ENCODE assay signal across 14 cellular contexts in the genomic region with DNA sequence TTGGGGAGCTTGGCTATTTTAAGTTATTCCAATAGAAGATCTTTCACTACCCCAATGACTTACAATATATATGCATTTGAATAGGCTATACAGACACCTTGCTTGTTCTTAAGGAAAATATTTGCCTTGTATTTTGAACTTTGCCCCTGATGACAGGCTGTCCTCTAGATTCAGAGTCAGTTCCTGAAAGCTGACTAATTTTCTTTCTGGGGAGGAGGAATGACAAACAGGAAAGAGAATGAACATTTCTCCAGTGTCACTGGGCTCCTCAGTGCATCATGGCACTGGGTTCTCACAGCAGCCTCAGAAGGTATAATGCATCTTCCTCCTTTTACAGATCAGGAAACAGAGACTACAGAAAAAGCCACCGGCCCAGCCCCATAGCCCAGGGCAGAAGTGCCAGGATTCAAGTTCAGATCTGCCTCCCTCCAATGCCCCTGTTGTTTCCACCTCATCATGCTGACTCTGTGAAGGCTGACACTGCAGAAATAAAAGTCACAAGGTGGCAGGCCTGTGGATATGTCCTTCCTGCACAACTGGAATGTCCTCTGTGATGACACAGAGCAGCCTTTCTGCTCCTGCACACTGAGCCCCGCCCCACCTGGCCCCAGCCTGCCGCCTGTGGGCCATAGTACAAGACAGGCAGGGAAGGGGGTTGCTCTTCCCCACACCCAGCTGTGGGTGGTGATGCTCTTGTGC. TPM values are rescaled to one million over a fixed set of nuclear protein-coding genes. Genes with fewer than 3 reads are reported as not detected.
DNase-seq lines count a peak whose midpoint lies in the region; ATAC-seq, FAIRE-seq and TF ChIP-seq lines count a peak whose summit lies in the region.
"Had no signal": no experiment of that assay in that cellular context is flagged by ENCODE, and none has a peak within 500 bp of the region (broad histone marks: within the 10 kb centered on the region; RNA-seq: fewer than 3 reads in every experiment).

No MANE protein-coding gene starts in this region.

- no peak for ATAC-seq in activated CD8-positive, alpha-beta T cell treated with anti-CD3 and anti-CD28 coated beads for 36 hours
- no peak for ATAC-seq in activated CD8-positive, alpha-beta T cell treated with anti-CD3 and anti-CD28 coated beads, Interleukin-2, amount 10 ng/mL, durations not matched to agents 7 days and 5 days
- ATAC-seq in T-cell (replicated peaks in 1 of 4) (no peak), HG02759 (IDR thresholded peaks at IDR 0.05; ENCODE audit: unreplicated experiment) (no peak)

- intact Hi-C loops in activated CD8-positive, alpha-beta T cell treated with anti-CD3 and anti-CD28 coated beads for 36 hours (cut with micrococcal nuclease) = loop anchor here (5.0 kb wide), 1 partner anchor 122 kb away; no protein-coding TSS in a partner anchor
- intact Hi-C loops in tibial artery (cut with DNase I; ENCODE audit: low total_unique reads) = no loop called here

- H3K4me1 Mint-ChIP-seq in activated CD8-positive, alpha-beta T cell treated with anti-CD3 and anti-CD28 coated beads for 36 hours (ENCODE audit: low read depth) = peaks cover 25% of the 10 kb centered on the region
- peaks cover 24% of the 10 kb centered on the region for H3K4me1 Mint-ChIP-seq in activated CD8-positive, alpha-beta T cell treated with anti-CD3 and anti-CD28 coated beads, Interleukin-2, amount 10 ng/mL, durations not matched to agents 7 days and 5 days (ENCODE audit: low read depth)
- H3K4me1 Mint-ChIP-seq in T-cell = peaks cover 37 to 48% (median 40%) of the 10 kb centered on the region in 3 donors

- peak overlapping the region; percentile 10 for H3K27ac ChIP-seq in keratinocyte (ENCODE audit: control insufficient read depth, insufficient read depth, low read length)
- peak overlapping the region; percentile 78 for H3K27ac ChIP-seq in suprapubic skin
- no peak overlapping the region for H3K27ac ChIP-seq in tibial artery

- TF ChIP-seq EP300 in suprapubic skin (IDR thresholded peaks at IDR 0.05) = no peak

- H3K9me1 ChIP-seq in keratinocyte (ENCODE audit: control insufficient read depth, extremely low read depth, insufficient read depth, low read length) = peaks cover 5% of the 10 kb centered on the region

- H3K9me3 ChIP-seq in keratinocyte (ENCODE audit: control insufficient read depth, low read depth, low read length) = no peaks in the 10 kb centered on the region
- H3K9me3 ChIP-seq in suprapubic skin = no peaks in the 10 kb centered on the region
- H3K9me3 ChIP-seq in tibial artery = peaks cover 0 to 9% (median 7%) of the 10 kb centered on the region in 3 donors

- WGBS in suprapubic skin = 38% methylated on average over 1 of the region's 3 CpGs

- CTCF ChIA-PET in activated CD8-positive, alpha-beta T cell treated with anti-CD3 and anti-CD28 coated beads for 36 hours (lab: Charles Lee) = interaction anchor here (3.2 kb wide), 1 partner anchor 15 kb away, joined by 11 read pairs; no protein-coding TSS in a partner anchor
- CTCF ChIA-PET in activated CD8-positive, alpha-beta T cell treated with anti-CD3 and anti-CD28 coated beads, Interleukin-2, amount 10 ng/mL, durations not matched to agents 7 days and 5 days (lab: Charles Lee) = interaction anchor here (1.7 kb wide), 1 partner anchor 122 kb away, joined by 4 read pairs; no protein-coding TSS in a partner anchor
- CTCF ChIA-PET in T-cell (lab: Charles Lee) = no interaction called here

- no peaks in the 10 kb centered on the region for H4K20me1 ChIP-seq in keratinocyte (ENCODE audit: control insufficient read depth, extremely low read depth, insufficient read depth, low read length)

- peak overlapping the region; percentile 22 for H3K9ac ChIP-seq in keratinocyte (ENCODE audit: control insufficient read depth, extremely low read depth, insufficient read depth, low read length)

- H3K36me3 Mint-ChIP-seq in activated CD8-positive, alpha-beta T cell treated with anti-CD3 and anti-CD28 coated beads for 36 hours (ENCODE audit: low read depth) = peaks cover 5% of the 10 kb centered on the region
- H3K36me3 Mint-ChIP-seq in activated CD8-positive, alpha-beta T cell treated with anti-CD3 and anti-CD28 coated beads, Interleukin-2, amount 10 ng/mL, durations not matched to agents 7 days and 5 days (ENCODE audit: low read depth) = no peaks in the 10 kb centered on the region
- peaks cover 37% of the 10 kb centered on the region for H3K36me3 Mint-ChIP-seq in T-cell

- H3K4me1 ChIP-seq in keratinocyte (ENCODE audit: control insufficient read depth, extremely low read depth, insufficient read depth, low read length) = peaks cover 25% of the 10 kb centered on the region
- H3K4me1 ChIP-seq in suprapubic skin = peaks cover 36% of the 10 kb centered on the region
- peaks cover 0 to 6% (median 0%) of the 10 kb centered on the region in 4 donors for H3K4me1 ChIP-seq in tibial artery

- TF ChIP-seq CTCF in activated CD8-positive, alpha-beta T cell treated with anti-CD3 and anti-CD28 coated beads for 36 hours (IDR thresholded peaks at IDR 0.05) = no peak
- TF ChIP-seq CTCF in keratinocyte (optimal IDR thresholded peaks at IDR 0.05 in 1 of 3, IDR thresholded peaks at IDR 0.05 in 1 of 3, conservative IDR thresholded peaks at IDR 0.05 in 1 of 3; ENCODE audit: extremely low read depth in 1 of 3, insufficient read depth in 2 of 3, low read length in 3 of 3) (peak in 2 of 3 experiments; percentile 12 to 27), suprapubic skin (IDR thresholded peaks at IDR 0.05) (no peak), tibial artery (IDR thresholded peaks at IDR 0.05) (no peak)

- H3K27me3 Mint-ChIP-seq in activated CD8-positive, alpha-beta T cell treated with anti-CD3 and anti-CD28 coated beads for 36 hours = no peaks in the 10 kb centered on the region
- no peaks in the 10 kb centered on the region for H3K27me3 Mint-ChIP-seq in activated CD8-positive, alpha-beta T cell treated with anti-CD3 and anti-CD28 coated beads, Interleukin-2, amount 10 ng/mL, durations not matched to agents 7 days and 5 days (ENCODE audit: low read depth)
- H3K27me3 Mint-ChIP-seq in T-cell = no peaks in the 10 kb centered on the region

- no peaks in the 10 kb centered on the region for H3K79me2 ChIP-seq in keratinocyte (ENCODE audit: control insufficient read depth, insufficient read depth, low read length)

- DNase-seq in activated CD8-positive, alpha-beta T cell treated with anti-CD3 and anti-CD28 coated beads for 36 hours = no peak
- DNase-seq in activated CD8-positive, alpha-beta T cell treated with anti-CD3 and anti-CD28 coated beads, Interleukin-2, amount 10 ng/mL, durations not matched to agents 7 days and 5 days = no peak
- DNase-seq in T-cell = no peak
- DNase-seq in keratinocyte (ENCODE audit: low read depth, low spot score) = no peak
- DNase-seq in suprapubic skin (ENCODE audit: low spot score in 2 of 2) = no peak
- no peak for DNase-seq in tibial artery
- DNase-seq in COR-L47 (lab: John Stamatoyannopoulos, UW) = no peak
- DNase-seq: activated naive CD4-positive, alpha-beta T cell treated with anti-CD3 and anti-CD28 coated beads, Interleukin-2, amount 50 U/mL, for 16 hours; Karpas-422; NCI-H82 had no signal

- H2AFZ ChIP-seq in keratinocyte (ENCODE audit: control insufficient read depth, low read length) = no peak overlapping the region

- peaks cover 1% of the 10 kb centered on the region for H3K9me3 Mint-ChIP-seq in activated CD8-positive, alpha-beta T cell treated with anti-CD3 and anti-CD28 coated beads for 36 hours
- no peaks in the 10 kb centered on the region for H3K9me3 Mint-ChIP-seq in activated CD8-positive, alpha-beta T cell treated with anti-CD3 and anti-CD28 coated beads, Interleukin-2, amount 10 ng/mL, durations not matched to agents 7 days and 5 days (ENCODE audit: insufficient read depth)
- H3K9me3 Mint-ChIP-seq in T-cell = peaks cover 0 to 2% (median 0%) of the 10 kb centered on the region in 3 donors

- peak; percentile 73 for FAIRE-seq in keratinocyte (lab: Jason Lieb, UNC)
- FAIRE-seq: endometrium, islet of Langerhans had no signal

- TF ChIP-seq POLR2A in suprapubic skin (IDR thresholded peaks at IDR 0.05) = no peak

- dilution Hi-C loops in keratinocyte (cut with MboI; ENCODE audit: extremely low pct_ligation_motif_present, low sequenced_read_pairs) = no loop called here

- H3K27ac Mint-ChIP-seq in activated CD8-positive, alpha-beta T cell treated with anti-CD3 and anti-CD28 coated beads for 36 hours = peak overlapping the region; percentile 17
- H3K27ac Mint-ChIP-seq in activated CD8-positive, alpha-beta T cell treated with anti-CD3 and anti-CD28 coated beads, Interleukin-2, amount 10 ng/mL, durations not matched to agents 7 days and 5 days = no peak overlapping the region
- H3K27ac Mint-ChIP-seq in T-cell = peak overlapping the region; percentile 21 to 25

- no peak overlapping the region for H3K4me3 Mint-ChIP-seq in activated CD8-positive, alpha-beta T cell treated with anti-CD3 and anti-CD28 coated beads for 36 hours
- H3K4me3 Mint-ChIP-seq in activated CD8-positive, alpha-beta T cell treated with anti-CD3 and anti-CD28 coated beads, Interleukin-2, amount 10 ng/mL, durations not matched to agents 7 days and 5 days = no peak overlapping the region
- H3K4me3 Mint-ChIP-seq in T-cell = no peak overlapping the region

- POLR2A ChIA-PET in activated CD8-positive, alpha-beta T cell treated with anti-CD3 and anti-CD28 coated beads for 36 hours (lab: Charles Lee) = no interaction called here
- POLR2A ChIA-PET in activated CD8-positive, alpha-beta T cell treated with anti-CD3 and anti-CD28 coated beads, Interleukin-2, amount 10 ng/mL, durations not matched to agents 7 days and 5 days (lab: Charles Lee) = no interaction called here
- POLR2A ChIA-PET in T-cell (lab: Charles Lee) = no interaction called here

- H3K4me2 ChIP-seq in keratinocyte (ENCODE audit: control insufficient read depth, extremely low read depth, insufficient read depth, low read depth, low read length) = no peak overlapping the region

- H3K27me3 ChIP-seq in keratinocyte (ENCODE audit: control insufficient read depth, extremely low read depth, insufficient read depth, low read length) (no peaks in the 10 kb centered on the region), suprapubic skin (no peaks in the 10 kb centered on the region), tibial artery (peaks cover 0 to 23% of the 10 kb centered on the region in 2 donors)

- no peak overlapping the region for H3K4me3 ChIP-seq in keratinocyte (ENCODE audit: control insufficient read depth in 2 of 3, extremely low read depth in 1 of 3, insufficient read depth in 2 of 3, low read depth in 1 of 3, low read length in 3 of 3)
- no peak overlapping the region for H3K4me3 ChIP-seq in suprapubic skin
- H3K4me3 ChIP-seq in tibial artery = no peak overlapping the region

- H3K36me3 ChIP-seq in keratinocyte (ENCODE audit: control insufficient read depth in 2 of 2, extremely low read depth in 1 of 2, insufficient read depth in 2 of 2, low read length in 2 of 2) (no peaks in the 10 kb centered on the region), suprapubic skin (no peaks in the 10 kb centered on the region), tibial artery (no peaks in the 10 kb centered on the region)

RNA-seq across cellular contexts. Expression of a gene that starts 6.6 kb away (rescaled TPM):
- 1 to 10 TPM; 3.3 to 3.5 TPM for total RNA-seq in activated CD8-positive, alpha-beta T cell treated with anti-CD3 and anti-CD28 coated beads for 36 hours
- total RNA-seq in activated CD8-positive, alpha-beta T cell treated with anti-CD3 and anti-CD28 coated beads, Interleukin-2, amount 10 ng/mL, durations not matched to agents 7 days and 5 days = 1 to 10 TPM; 5.0 to 6.5 TPM
- total RNA-seq in T-cell = 10 to 100 TPM in 4 of 5 donors, 1 to 10 TPM in 1; 8.4 to 21.0 (median 16.2) TPM
- polyA plus RNA-seq in keratinocyte = 5.1 to 8.0 TPM (median 7.2 TPM) in 3 replicates
- 2.5 TPM for polyA plus RNA-seq in keratinocyte (2011; ENCODE audit: low read depth)
- polyA plus RNA-seq in keratinocyte (2011; cell fraction: cytosol; rRNA removed) = 5.6 and 7.2 TPM in 2 replicates
- polyA plus RNA-seq in keratinocyte (2011; cell fraction: nucleus; rRNA removed) = 12.2 and 14.7 TPM in 2 replicates
- polyA plus RNA-seq in keratinocyte (2012; ENCODE audit: low replicate concordance) = 6.3 and 8.4 TPM in 2 replicates
- 4.4 to 9.1 TPM (median 7.2 TPM) in 3 replicates for polyA minus RNA-seq in keratinocyte
- polyA minus RNA-seq in keratinocyte (2011; cell fraction: cytosol; rRNA and poly(A)+ RNA removed) = 19.4 TPM
- polyA minus RNA-seq in keratinocyte (2011; cell fraction: nucleus; rRNA and poly(A)+ RNA removed) = 9.3 and 9.6 TPM in 2 replicates
- total RNA-seq in suprapubic skin = 10 to 100 TPM; 37.4 to 64.0 (median 58.0) TPM
- polyA plus RNA-seq: AG04450 had no signal

RNA-seq across cellular contexts. Expression of a gene that starts 30.2 kb away (rescaled TPM):
- total RNA-seq in activated CD8-positive, alpha-beta T cell treated with anti-CD3 and anti-CD28 coated beads for 36 hours = 1 to 10 TPM; 6.0 to 6.7 TPM
- total RNA-seq in activated CD8-positive, alpha-beta T cell treated with anti-CD3 and anti-CD28 coated beads, Interleukin-2, amount 10 ng/mL, durations not matched to agents 7 days and 5 days = 1 to 10 TPM; 4.2 TPM
- total RNA-seq in T-cell (1 to 10 TPM in 3 of 5 donors, under 1 TPM in 2; 0.68 to 6.6 (median 6.0) TPM), suprapubic skin (1 to 10 TPM; 3.2 to 8.7 (median 5.8) TPM)
- 2.7 to 4.3 TPM (median 3.0 TPM) in 3 replicates for polyA plus RNA-seq in keratinocyte
- 0.95 TPM for polyA plus RNA-seq in keratinocyte (2011; ENCODE audit: low read depth)
- polyA plus RNA-seq in keratinocyte (2011; cell fraction: cytosol; rRNA removed) = 3.3 and 3.7 TPM in 2 replicates
- polyA plus RNA-seq in keratinocyte (2011; cell fraction: nucleus; rRNA removed) = 4.0 and 4.3 TPM in 2 replicates
- 3.5 and 4.5 TPM in 2 replicates for polyA plus RNA-seq in keratinocyte (2012; ENCODE audit: low replicate concordance)
- 4.2 to 9.8 TPM (median 4.2 TPM) in 3 replicates for polyA minus RNA-seq in keratinocyte
- 6.1 TPM for polyA minus RNA-seq in keratinocyte (2011; cell fraction: cytosol; rRNA and poly(A)+ RNA removed)
- 2.5 and 4.7 TPM in 2 replicates for polyA minus RNA-seq in keratinocyte (2011; cell fraction: nucleus; rRNA and poly(A)+ RNA removed)

Comparison
In these comparisons a context has a peak if more than half of its experiments do, and no peak if none do; other contexts are left out.
1. CTCF ChIP-seq: peak in keratinocyte (2 of 3); none in activated CD8-positive, alpha-beta T cell treated with anti-CD3 and anti-CD28 coated beads for 36 hours (single experiment), suprapubic skin (0 of 2) and tibial artery (0 of 2).
2. H3K27ac ChIP-seq: peak in keratinocyte (single experiment) and suprapubic skin (single experiment); none in tibial artery (0 of 2).
3. CTCF ChIA-PET loops: an anchor here in activated CD8-positive, alpha-beta T cell treated with anti-CD3 and anti-CD28 coated beads for 36 hours (3.2 kb wide) and activated CD8-positive, alpha-beta T cell treated with anti-CD3 and anti-CD28 coated beads, Interleukin-2, amount 10 ng/mL, durations not matched to agents 7 days and 5 days (1.7 kb wide); none called in T-cell.